Comparison of ENCODE assay signal across 8 cellular contexts in genomic region chr3:71581981-71582611, GRCh38. TPM values are rescaled to one million over a fixed set of nuclear protein-coding genes. Genes with fewer than 3 reads are reported as not detected.
DNase-seq lines count a peak whose midpoint lies in the region; ATAC-seq and TF ChIP-seq lines count a peak whose summit lies in the region.

No MANE protein-coding gene starts in this region.

- H3K27me3 Mint-ChIP-seq in CD8-positive, alpha-beta T cell (ENCODE audit: low read depth): no peaks in the 10 kb centered on the region

- ATAC-seq in CD8-positive, alpha-beta T cell: peak; percentile 13
- peak; percentile 30 for ATAC-seq in left lung
- ATAC-seq in GM21390 (IDR thresholded peaks at IDR 0.05; ENCODE audit: unreplicated experiment): no peak
- no peak for ATAC-seq in HG02870 (IDR thresholded peaks at IDR 0.05; ENCODE audit: unreplicated experiment)

- peak overlapping the region; percentile 75 for H3K4me3 ChIP-seq in CD8-positive, alpha-beta T cell (ENCODE audit: low read depth, low read length)
- H3K4me3 ChIP-seq in dorsolateral prefrontal cortex (peak overlapping the region; percentile 68 to 93 (median 83)), left lung (peak overlapping the region; percentile 77 to 86)

- H3K36me3 ChIP-seq in CD8-positive, alpha-beta T cell (ENCODE audit: insufficient read depth, low read length): no peaks in the 10 kb centered on the region
- H3K36me3 ChIP-seq in left lung: no peaks in the 10 kb centered on the region

- peaks cover 52% of the 10 kb centered on the region for H3K4me1 Mint-ChIP-seq in CD8-positive, alpha-beta T cell (ENCODE audit: low read depth)

- CTCF ChIA-PET in CD8-positive, alpha-beta T cell (lab: Charles Lee): interaction anchor here (0.9 to 1.4 kb wide), 6 partner anchors 12 to 1031 kb away, joined by 3 to 6 read pairs (median 3); no protein-coding TSS in a partner anchor

- POLR2A ChIA-PET in CD8-positive, alpha-beta T cell (lab: Charles Lee): interaction anchor here (0.6 to 1.7 kb wide), 6 partner anchors 8 to 451 kb away, joined by 3 to 7 read pairs (median 5); no protein-coding TSS in a partner anchor

- intact Hi-C loops in CD8-positive, alpha-beta T cell (cut with DNase I, micrococcal nuclease): loop anchor here (2.0 to 10.0 kb wide), 9 partner anchors 85 to 1415 kb away; partner anchors contain the start of genes EIF4E3 (in 1 of the 2) and PPP4R2 (in 1 of the 2)
- intact Hi-C loops in dorsolateral prefrontal cortex (cut with DNase I) (loop anchor here (2.0 to 10.0 kb wide), 10 partner anchors 83 to 1517 kb away; no protein-coding TSS in a partner anchor), left lung (cut with DNase I) (loop anchor here in 1 of 2 donors (10.0 kb wide), 1 partner anchor 267 kb away; no protein-coding TSS in a partner anchor)

- H3K9me3 Mint-ChIP-seq in CD8-positive, alpha-beta T cell: no peaks in the 10 kb centered on the region

- H3K4me1 ChIP-seq in CD8-positive, alpha-beta T cell (ENCODE audit: insufficient read depth, low read length): peaks cover 14% of the 10 kb centered on the region
- peaks cover 14 to 65% of the 10 kb centered on the region in 2 donors for H3K4me1 ChIP-seq in left lung

- peak overlapping the region; percentile 67 for H3K27ac ChIP-seq in CD8-positive, alpha-beta T cell (ENCODE audit: low read depth, low read length)
- H3K27ac ChIP-seq in dorsolateral prefrontal cortex: peak overlapping the region; percentile 77 to 100 (median 98)
- H3K27ac ChIP-seq in left lung: peak overlapping the region; percentile 95 to 98

- no peaks in the 10 kb centered on the region for H3K27me3 ChIP-seq in CD8-positive, alpha-beta T cell (ENCODE audit: insufficient read depth, low read length)
- no peaks in the 10 kb centered on the region for H3K27me3 ChIP-seq in dorsolateral prefrontal cortex
- H3K27me3 ChIP-seq in left lung: no peaks in the 10 kb centered on the region

- H3K4me3 Mint-ChIP-seq in CD8-positive, alpha-beta T cell: peak overlapping the region; percentile 91

- TF ChIP-seq CTCF in CD8-positive, alpha-beta T cell (IDR thresholded peaks at IDR 0.05): no peak
- TF ChIP-seq CTCF in dorsolateral prefrontal cortex (IDR thresholded peaks at IDR 0.05 in 54 of 56, conservative IDR thresholded peaks at IDR 0.05 in 2 of 56; ENCODE audit: low read depth in 1 of 56, partially characterized antibody in 56 of 56) (peak in 7 of 56 donors; percentile 4 to 22 (median 14)), left lung (IDR thresholded peaks at IDR 0.05) (no peak)

- H3K9me3 ChIP-seq in CD8-positive, alpha-beta T cell (ENCODE audit: low read length): no peaks in the 10 kb centered on the region
- no peaks in the 10 kb centered on the region for H3K9me3 ChIP-seq in left lung

- DNase-seq in CD8-positive, alpha-beta T cell: peak in 6 of 7 experiments; percentile 1 to 56 (median 42)
- DNase-seq in MV-4-11 (lab: John Stamatoyannopoulos, UW) (peak; percentile 27), dorsolateral prefrontal cortex (peak; percentile 17 to 70 (median 48)), left lung (peak; percentile 78 to 92)
- peak; percentile 68 for DNase-seq in activated CD4-positive, alpha-beta T cell treated with anti-CD3 and anti-CD28 coated beads for 48 hours
- DNase-seq in stimulated activated CD4-positive, alpha-beta T cell treated with anti-CD3 and anti-CD28 coated beads, Interleukin-1b, Interleukin-23, amount 100 ng/mL, for 48 hours: peak; percentile 45

- H3K36me3 Mint-ChIP-seq in CD8-positive, alpha-beta T cell: peaks cover 15% of the 10 kb centered on the region

- H3K27ac Mint-ChIP-seq in CD8-positive, alpha-beta T cell: peak overlapping the region; percentile 92

RNA-seq across cellular contexts. Expression of gene FOXP1, which starts 1.4 kb away (rescaled TPM):
- total RNA-seq in CD8-positive, alpha-beta T cell: 100 to 1,000 TPM; 411 to 413 TPM
- total RNA-seq in dorsolateral prefrontal cortex (100 to 1,000 TPM in 108 of 120 experiments, 10 to 100 TPM in 12; 84.2 to 160 (median 118) TPM), left lung (100 to 1,000 TPM in 1 of 2 donors, 10 to 100 TPM in 1; 95.1 to 107 TPM)

Comparison
In these comparisons a context has a peak if more than half of its experiments do, and no peak if none do; other contexts are left out.
1. ATAC-seq: peak in CD8-positive, alpha-beta T cell (single experiment) and left lung (single experiment); none in GM21390 (single experiment) and HG02870 (single experiment).
2. DNase-seq: peak in every context shown above with its lines; median percentile 85 in left lung; 68 in activated CD4-positive, alpha-beta T cell treated with anti-CD3 and anti-CD28 coated beads for 48 hours; 48 in dorsolateral prefrontal cortex; 45 in stimulated activated CD4-positive, alpha-beta T cell treated with anti-CD3 and anti-CD28 coated beads, Interleukin-1b, Interleukin-23, amount 100 ng/mL, for 48 hours; 42 in CD8-positive, alpha-beta T cell; 27 in MV-4-11.
3. Peak in every context shown above with its lines, with median percentiles within 50 percentile points of each other: H3K27ac ChIP-seq and H3K4me3 ChIP-seq.